In the genomic region with DNA sequence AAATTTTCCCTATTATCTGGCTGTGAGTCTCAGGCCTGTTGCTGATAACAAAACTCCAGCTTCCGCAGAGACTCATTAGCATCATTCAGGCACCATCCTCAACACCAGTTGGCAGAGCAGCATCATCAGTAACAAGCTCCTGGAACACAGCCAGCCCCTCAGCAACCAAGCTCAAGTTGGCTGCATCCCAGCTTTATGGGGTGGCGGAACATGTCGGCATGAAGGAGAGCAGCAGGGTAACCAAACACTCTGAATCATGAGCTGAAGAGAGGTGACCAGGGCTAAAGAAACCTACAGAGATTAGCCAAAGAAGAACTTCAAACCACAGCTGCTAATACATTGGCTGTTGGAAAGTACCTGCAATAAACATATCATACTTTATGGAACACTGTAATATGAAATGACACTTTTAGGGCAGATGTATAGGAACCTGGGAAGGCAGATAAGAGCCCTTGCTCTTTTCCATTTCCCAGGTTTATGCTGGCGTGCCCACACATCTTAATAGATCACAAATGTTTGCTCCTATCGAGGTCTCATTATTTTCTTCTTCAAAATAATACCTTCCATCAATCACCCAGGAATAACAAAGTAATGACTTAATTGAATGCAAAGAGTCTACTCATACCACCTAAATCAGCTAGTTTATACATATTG, we compare ENCODE assay signal across 9 cellular contexts.
DNase-seq lines count a peak whose midpoint lies in the region; ATAC-seq lines count a peak whose summit lies in the region.
"Had no signal": no experiment of that assay in that cellular context is flagged by ENCODE, and none has a peak within 500 bp of the region (broad histone marks: within the 10 kb centered on the region; RNA-seq: fewer than 3 reads in every experiment).

No MANE protein-coding gene starts in this region.

- H3K9me3 ChIP-seq in T-helper 17 cell (ENCODE audit: control insufficient read depth, low read length, poor library complexity, severe bottlenecking), result no peaks in the 10 kb centered on the region

- H3K27ac Mint-ChIP-seq in T-helper 17 cell, result no peak overlapping the region

- peaks cover 37% of the 10 kb centered on the region for H3K27me3 Mint-ChIP-seq in T-helper 17 cell

- intact Hi-C loops in posterior cingulate gyrus (cut with DNase I), result no loop called here

- no peak for ATAC-seq in GM21786 (IDR thresholded peaks at IDR 0.05; ENCODE audit: unreplicated experiment)
- no peak for ATAC-seq in T-helper 17 cell
- ATAC-seq in GM18867 (IDR thresholded peaks at IDR 0.05; ENCODE audit: unreplicated experiment), result no peak

- H3K4me1 Mint-ChIP-seq in T-helper 17 cell, result no peaks in the 10 kb centered on the region

- no peak overlapping the region for H3K4me3 Mint-ChIP-seq in T-helper 17 cell

- H3K36me3 Mint-ChIP-seq in T-helper 17 cell (ENCODE audit: low read depth), result no peaks in the 10 kb centered on the region

- DNase-seq in H4 (ENCODE audit: low spot score), result peak; percentile 83
- peak; percentile 93 for DNase-seq in NCI-H2227 treated with DMSO at 0.1 percent for 48 hours (lab: John Stamatoyannopoulos, UW)
- DNase-seq in cerebellar cortex (ENCODE audit: low spot score), result peak; percentile 90
- DNase-seq in posterior cingulate gyrus, result peak in 6 of 10 donors; percentile 15 to 83 (median 34)
- no peak for DNase-seq in middle frontal gyrus (ENCODE audit: extremely low spot score, low spot score)
- DNase-seq in T-helper 17 cell, result no peak
- DNase-seq: H7 had no signal

Comparison
In these comparisons a context has a peak if more than half of its experiments do, and no peak if none do; other contexts are left out.
1. DNase-seq: peak in H4 (single experiment), NCI-H2227 treated with DMSO at 0.1 percent for 48 hours (single experiment), cerebellar cortex (single experiment) and posterior cingulate gyrus (6 of 10); none in middle frontal gyrus (single experiment) and T-helper 17 cell (0 of 3).